Comparison of ENCODE assay signal across 20 cellular contexts in genomic region chr1:183302452-183303324, GRCh38.
DNase-seq lines count a peak whose midpoint lies in the region; ATAC-seq lines count a peak whose summit lies in the region.
"Had no signal": no experiment of that assay in that cellular context is flagged by ENCODE, and none has a peak within 500 bp of the region (broad histone marks: within the 10 kb centered on the region; RNA-seq: fewer than 3 reads in every experiment).

No MANE protein-coding gene starts in this region.

- DNase-seq in SK-N-MC (ENCODE audit: low read depth, low spot score) (no peak), Right ventricle myocardium superior (no peak), trophoblast cell (no peak), caudate nucleus (lab: John Stamatoyannopoulos, UW) (no peak), NCI-H146 treated with DMSO at 0.1 percent for 48 hours (lab: John Stamatoyannopoulos, UW; ENCODE audit: unreplicated experiment) (no peak)
- DNase-seq in activated T-cell treated with anti-CD3 and anti-CD28 coated beads, Interleukin-2, amount 50 U/mL, for 72 hours, result no peak
- DNase-seq: activated gamma-delta T cell; CD8-positive, alpha-beta T cell; hippocampal formation; kidney glomerular epithelial cell; NCI-H2171 treated with DMSO at 0.1 percent for 48 hours; RPMI8226; stimulated activated CD4-positive, alpha-beta T cell treated with anti-CD3 and anti-CD28 coated beads, Interleukin-2, amount 100 ng/mL, for 48 hours; stimulated activated CD8-positive, alpha-beta memory T cell treated with anti-CD3 and anti-CD28 coated beads, Interleukin-4, amount 100 ng/mL, for 48 hours; T-helper 1 cell; upper lobe of left lung had no signal

- H3K79me2 ChIP-seq in trophoblast cell (ENCODE audit: control insufficient read depth, insufficient read depth, low read length, poor library complexity), result no peaks in the 10 kb centered on the region

- H4K20me1 ChIP-seq in BLaER1 treated with 17β-estradiol and CSF1 and Interleukin-3, amounts not matched to agents 10 nM and 100 nM, result no peaks in the 10 kb centered on the region

- H3K9me3 Mint-ChIP-seq in activated T-cell treated with anti-CD3 and anti-CD28 coated beads, Interleukin-2, amount 50 U/mL, for 72 hours, result peaks cover 0 to 2% of the 10 kb centered on the region in 2 donors
- H3K9me3 Mint-ChIP-seq: CD8-positive, alpha-beta T cell had no signal

- peak overlapping the region; percentile 64 for H2BK12ac ChIP-seq in trophoblast cell (ENCODE audit: low read length)

- H3K4me2 ChIP-seq in BLaER1 treated with 17β-estradiol and CSF1 and Interleukin-3, amounts not matched to agents 10 nM and 100 nM, result peak overlapping the region in 7 of 11 experiments; percentile 4 to 43 (median 14); a peak in 4 of 22 replicates
- no peak overlapping the region for H3K4me2 ChIP-seq in trophoblast cell (ENCODE audit: low read length)
- H3K4me2 ChIP-seq: A549 had no signal

- H4K12ac ChIP-seq in trophoblast cell (ENCODE audit: low read depth, low read length), result no peak overlapping the region

- no peak overlapping the region for H3K9ac ChIP-seq in BLaER1 treated with 17β-estradiol and CSF1 and Interleukin-3, amounts not matched to agents 10 nM and 100 nM
- H3K9ac ChIP-seq in SK-N-MC (ENCODE audit: insufficient read length), result no peak overlapping the region
- H3K9ac ChIP-seq in trophoblast cell (ENCODE audit: low read length), result no peak overlapping the region

- H4K91ac ChIP-seq in trophoblast cell (ENCODE audit: low read depth, low read length), result peak overlapping the region; percentile 30

- no peaks in the 10 kb centered on the region for H3K36me3 ChIP-seq in BLaER1 treated with 17β-estradiol and CSF1 and Interleukin-3, amounts not matched to agents 10 nM and 100 nM
- H3K36me3 ChIP-seq in SK-N-MC (ENCODE audit: insufficient read depth, low read length) (no peaks in the 10 kb centered on the region), trophoblast cell (ENCODE audit: control insufficient read depth in 1 of 2, insufficient read depth in 2 of 2, low read length in 2 of 2) (no peaks in the 10 kb centered on the region)
- H3K36me3 ChIP-seq: upper lobe of left lung had no signal

- WGBS in trophoblast cell (ENCODE audit: extremely low coverage, insufficient coverage, insufficient read length), result no CpG with 5 or more reads among the region's 5 CpGs

- no peaks in the 10 kb centered on the region for H3K27me3 ChIP-seq in BLaER1 treated with 17β-estradiol and CSF1 and Interleukin-3, amounts not matched to agents 10 nM and 100 nM
- H3K27me3 ChIP-seq in trophoblast cell (ENCODE audit: insufficient read depth, low read length), result no peaks in the 10 kb centered on the region
- H3K27me3 ChIP-seq: upper lobe of left lung had no signal

- no peak overlapping the region for H3K27ac Mint-ChIP-seq in activated T-cell treated with anti-CD3 and anti-CD28 coated beads, Interleukin-2, amount 50 U/mL, for 72 hours
- H3K27ac Mint-ChIP-seq: CD8-positive, alpha-beta T cell had no signal

- H3K36me3 Mint-ChIP-seq in activated T-cell treated with anti-CD3 and anti-CD28 coated beads, Interleukin-2, amount 50 U/mL, for 72 hours (ENCODE audit: insufficient read depth in 2 of 2), result no peaks in the 10 kb centered on the region
- H3K36me3 Mint-ChIP-seq: CD8-positive, alpha-beta T cell had no signal

- peaks cover 19% of the 10 kb centered on the region for H3K79me1 ChIP-seq in trophoblast cell (ENCODE audit: low read length)

- peak overlapping the region; percentile 49 for H4K8ac ChIP-seq in trophoblast cell (ENCODE audit: low read depth, low read length)

- H3K4me1 ChIP-seq in BLaER1 treated with 17β-estradiol and CSF1 and Interleukin-3, amounts not matched to agents 10 nM and 100 nM, result peaks cover 11 to 39% (median 31%) of the 10 kb centered on the region in 10 experiments; a peak in 19 of 20 replicates
- peaks cover 20 to 26% of the 10 kb centered on the region in 2 experiments for H3K4me1 ChIP-seq in trophoblast cell (ENCODE audit: control insufficient read depth in 1 of 2, insufficient read depth in 2 of 2, low read length in 2 of 2)
- H3K4me1 ChIP-seq: A549, upper lobe of left lung had no signal

- H2AK5ac ChIP-seq in trophoblast cell (ENCODE audit: low read length), result no peak overlapping the region

- H3K18ac ChIP-seq in trophoblast cell (ENCODE audit: low read length), result peak overlapping the region; percentile 16

- 0 out of 22 replicates have a peak, but pooled peaks cover 0 to 6% (median 0%) of the 10 kb centered on the region in 11 experiments for H3K9me3 ChIP-seq in BLaER1 treated with 17β-estradiol and CSF1 and Interleukin-3, amounts not matched to agents 10 nM and 100 nM (replicated peaks in 1 of 11)
- H3K9me3 ChIP-seq in SK-N-MC (ENCODE audit: low read depth, low read length) (no peaks in the 10 kb centered on the region), trophoblast cell (ENCODE audit: insufficient read depth, low read depth, low read length) (no peaks in the 10 kb centered on the region)
- H3K9me3 ChIP-seq: A549, upper lobe of left lung had no signal

- peaks cover 14% of the 10 kb centered on the region for H3K27me3 Mint-ChIP-seq in activated T-cell treated with anti-CD3 and anti-CD28 coated beads, Interleukin-2, amount 50 U/mL, for 72 hours (ENCODE audit: low read depth)

- H3K23ac ChIP-seq in trophoblast cell (ENCODE audit: low read length), result no peak overlapping the region

- H2BK5ac ChIP-seq in trophoblast cell (ENCODE audit: low read depth, low read length, poor library complexity), result peak overlapping the region; percentile 54

- no peak overlapping the region for H2AFZ ChIP-seq in trophoblast cell (ENCODE audit: insufficient read depth, low read length, poor library complexity)

- H3K4me1 Mint-ChIP-seq in activated T-cell treated with anti-CD3 and anti-CD28 coated beads, Interleukin-2, amount 50 U/mL, for 72 hours (ENCODE audit: low read depth), result no peaks in the 10 kb centered on the region

- H3K14ac ChIP-seq in trophoblast cell (ENCODE audit: low read length), result peak overlapping the region; percentile 49

- no peak overlapping the region for H3K4ac ChIP-seq in trophoblast cell (ENCODE audit: low read depth, low read length)

- no peak overlapping the region for H3K4me3 ChIP-seq in BLaER1 treated with 17β-estradiol and CSF1 and Interleukin-3, amounts not matched to agents 10 nM and 100 nM
- H3K4me3 ChIP-seq in SK-N-MC (0 out of 2 replicates have a peak overlapping the region, but pooled peaks have one; percentile 11), trophoblast cell (ENCODE audit: low read depth, low read length) (no peak overlapping the region)
- H3K4me3 ChIP-seq: A549, upper lobe of left lung had no signal

- no peak overlapping the region for H3K27ac ChIP-seq in BLaER1 treated with 17β-estradiol and CSF1 and Interleukin-3, amounts not matched to agents 10 nM and 100 nM
- H3K27ac ChIP-seq in SK-N-MC (peak overlapping the region; percentile 19; the same call in 1 of the 2 replicates), trophoblast cell (ENCODE audit: low read depth, low read length) (peak overlapping the region; percentile 77), caudate nucleus (ENCODE audit: low read depth, low read length) (no peak overlapping the region)
- H3K27ac ChIP-seq: A549, upper lobe of left lung had no signal

- intact Hi-C loops in Right ventricle myocardium superior (cut with DNase I), result no loop called here

- H2BK120ac ChIP-seq in trophoblast cell (ENCODE audit: insufficient read depth, low read length, poor library complexity), result peak overlapping the region; percentile 28

- no peak overlapping the region for H3K4me3 Mint-ChIP-seq in activated T-cell treated with anti-CD3 and anti-CD28 coated beads, Interleukin-2, amount 50 U/mL, for 72 hours
- H3K4me3 Mint-ChIP-seq: CD8-positive, alpha-beta T cell had no signal

- ATAC-seq in Right ventricle myocardium superior (ENCODE audit: poor library complexity), result peak; percentile 18
- ATAC-seq in activated T-cell treated with anti-CD3 and anti-CD28 coated beads, Interleukin-2, amount 50 U/mL, for 72 hours (replicated peaks in 1 of 2), result no peak
- ATAC-seq in HG03175 (IDR thresholded peaks at IDR 0.05; ENCODE audit: unreplicated experiment), result no peak
- ATAC-seq: A549; CD8-positive, alpha-beta T cell; HCT116 had no signal

Comparison
In these comparisons a context has a peak if more than half of its experiments do, and no peak if none do; other contexts are left out.
1. H3K27ac ChIP-seq: peak in SK-N-MC (single experiment) and trophoblast cell (single experiment); none in BLaER1 treated with 17β-estradiol and CSF1 and Interleukin-3, amounts not matched to agents 10 nM and 100 nM (0 of 11) and caudate nucleus (single experiment).